In the genomic region with DNA sequence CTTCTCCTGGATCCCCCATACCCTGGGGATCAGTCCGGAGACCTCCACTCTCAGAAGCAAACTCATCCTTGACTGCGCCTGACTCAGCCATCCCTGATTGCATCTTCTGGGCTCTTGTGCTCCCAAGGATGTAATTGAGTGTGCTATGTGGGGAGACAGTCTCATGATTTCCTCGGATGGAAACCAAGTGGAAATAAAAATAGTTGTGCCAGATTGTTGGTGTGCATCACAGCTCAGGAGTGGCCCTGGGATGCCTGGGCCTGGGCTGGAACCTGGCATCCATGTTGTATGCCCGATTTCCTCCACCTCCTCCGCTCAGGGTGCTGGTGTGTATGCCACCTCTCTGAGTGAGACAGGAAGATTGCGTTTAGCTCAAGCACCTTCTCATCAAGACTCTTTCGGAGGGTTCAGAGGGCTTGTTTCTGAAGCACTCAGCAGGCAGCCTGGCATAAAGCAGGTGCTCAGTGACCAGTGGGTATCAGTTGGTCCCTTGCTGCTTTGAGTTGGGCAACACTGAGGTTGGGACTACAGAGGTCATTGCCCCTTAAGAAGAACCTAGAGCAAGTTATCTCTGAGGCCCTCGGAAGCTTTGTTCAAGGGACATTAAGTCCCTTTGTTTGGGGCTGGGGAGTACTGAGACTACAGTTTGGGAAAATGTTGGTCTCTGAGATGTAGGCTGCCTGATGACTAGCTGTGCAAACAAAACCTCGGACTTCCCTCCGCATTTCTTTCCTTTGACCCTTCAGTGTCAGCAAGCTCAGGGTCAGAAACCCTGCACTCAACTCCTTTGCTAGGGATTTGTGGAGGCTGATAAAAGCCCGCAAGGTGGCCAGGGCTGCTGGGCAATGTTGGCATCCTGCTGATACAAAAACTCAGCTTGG, we compare ENCODE assay signal across 1 cellular context.
TF ChIP-seq lines count a peak whose summit lies in the region.

No MANE protein-coding gene starts in this region.

TF ChIP-seq in GM23338, 12 proteins besides CTCF, POLR2A, EP300 and RAD21 (continued from another document):
- TF ChIP-seq, protein P1, sequence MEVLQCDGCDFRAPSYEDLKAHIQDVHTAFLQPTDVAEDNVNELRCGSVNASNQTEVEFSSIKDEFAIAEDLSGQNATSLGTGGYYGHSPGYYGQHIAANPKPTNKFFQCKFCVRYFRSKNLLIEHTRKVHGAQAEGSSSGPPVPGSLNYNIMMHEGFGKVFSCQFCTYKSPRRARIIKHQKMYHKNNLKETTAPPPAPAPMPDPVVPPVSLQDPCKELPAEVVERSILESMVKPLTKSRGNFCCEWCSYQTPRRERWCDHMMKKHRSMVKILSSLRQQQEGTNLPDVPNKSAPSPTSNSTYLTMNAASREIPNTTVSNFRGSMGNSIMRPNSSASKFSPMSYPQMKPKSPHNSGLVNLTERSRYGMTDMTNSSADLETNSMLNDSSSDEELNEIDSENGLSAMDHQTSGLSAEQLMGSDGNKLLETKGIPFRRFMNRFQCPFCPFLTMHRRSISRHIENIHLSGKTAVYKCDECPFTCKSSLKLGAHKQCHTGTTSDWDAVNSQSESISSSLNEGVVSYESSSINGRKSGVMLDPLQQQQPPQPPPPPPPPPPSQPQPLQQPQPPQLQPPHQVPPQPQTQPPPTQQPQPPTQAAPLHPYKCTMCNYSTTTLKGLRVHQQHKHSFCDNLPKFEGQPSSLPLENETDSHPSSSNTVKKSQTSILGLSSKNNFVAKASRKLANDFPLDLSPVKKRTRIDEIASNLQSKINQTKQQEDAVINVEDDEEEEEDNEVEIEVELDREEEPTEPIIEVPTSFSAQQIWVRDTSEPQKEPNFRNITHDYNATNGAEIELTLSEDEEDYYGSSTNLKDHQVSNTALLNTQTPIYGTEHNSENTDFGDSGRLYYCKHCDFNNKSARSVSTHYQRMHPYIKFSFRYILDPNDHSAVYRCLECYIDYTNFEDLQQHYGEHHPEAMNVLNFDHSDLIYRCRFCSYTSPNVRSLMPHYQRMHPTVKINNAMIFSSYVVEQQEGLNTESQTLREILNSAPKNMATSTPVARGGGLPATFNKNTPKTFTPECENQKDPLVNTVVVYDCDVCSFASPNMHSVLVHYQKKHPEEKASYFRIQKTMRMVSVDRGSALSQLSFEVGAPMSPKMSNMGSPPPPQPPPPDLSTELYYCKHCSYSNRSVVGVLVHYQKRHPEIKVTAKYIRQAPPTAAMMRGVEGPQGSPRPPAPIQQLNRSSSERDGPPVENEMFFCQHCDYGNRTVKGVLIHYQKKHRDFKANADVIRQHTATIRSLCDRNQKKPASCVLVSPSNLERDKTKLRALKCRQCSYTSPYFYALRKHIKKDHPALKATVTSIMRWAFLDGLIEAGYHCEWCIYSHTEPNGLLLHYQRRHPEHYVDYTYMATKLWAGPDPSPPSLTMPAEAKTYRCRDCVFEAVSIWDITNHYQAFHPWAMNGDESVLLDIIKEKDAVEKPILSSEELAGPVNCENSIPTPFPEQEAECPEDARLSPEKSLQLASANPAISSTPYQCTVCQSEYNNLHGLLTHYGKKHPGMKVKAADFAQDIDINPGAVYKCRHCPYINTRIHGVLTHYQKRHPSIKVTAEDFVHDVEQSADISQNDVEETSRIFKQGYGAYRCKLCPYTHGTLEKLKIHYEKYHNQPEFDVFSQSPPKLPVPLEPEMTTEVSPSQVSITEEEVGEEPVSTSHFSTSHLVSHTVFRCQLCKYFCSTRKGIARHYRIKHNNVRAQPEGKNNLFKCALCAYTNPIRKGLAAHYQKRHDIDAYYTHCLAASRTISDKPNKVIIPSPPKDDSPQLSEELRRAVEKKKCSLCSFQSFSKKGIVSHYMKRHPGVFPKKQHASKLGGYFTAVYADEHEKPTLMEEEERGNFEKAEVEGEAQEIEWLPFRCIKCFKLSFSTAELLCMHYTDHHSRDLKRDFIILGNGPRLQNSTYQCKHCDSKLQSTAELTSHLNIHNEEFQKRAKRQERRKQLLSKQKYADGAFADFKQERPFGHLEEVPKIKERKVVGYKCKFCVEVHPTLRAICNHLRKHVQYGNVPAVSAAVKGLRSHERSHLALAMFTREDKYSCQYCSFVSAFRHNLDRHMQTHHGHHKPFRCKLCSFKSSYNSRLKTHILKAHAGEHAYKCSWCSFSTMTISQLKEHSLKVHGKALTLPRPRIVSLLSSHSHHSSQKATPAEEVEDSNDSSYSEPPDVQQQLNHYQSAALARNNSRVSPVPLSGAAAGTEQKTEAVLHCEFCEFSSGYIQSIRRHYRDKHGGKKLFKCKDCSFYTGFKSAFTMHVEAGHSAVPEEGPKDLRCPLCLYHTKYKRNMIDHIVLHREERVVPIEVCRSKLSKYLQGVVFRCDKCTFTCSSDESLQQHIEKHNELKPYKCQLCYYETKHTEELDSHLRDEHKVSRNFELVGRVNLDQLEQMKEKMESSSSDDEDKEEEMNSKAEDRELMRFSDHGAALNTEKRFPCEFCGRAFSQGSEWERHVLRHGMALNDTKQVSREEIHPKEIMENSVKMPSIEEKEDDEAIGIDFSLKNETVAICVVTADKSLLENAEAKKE (CRISPR knock-in tag; IDR thresholded peaks at IDR 0.05) = no peak
- TF ChIP-seq STAT1 (IDR thresholded peaks at IDR 0.05; ENCODE audit: unreplicated experiment) (no peak), ZNF114 (CRISPR knock-in tag; IDR thresholded peaks at IDR 0.05) (no peak), EZH2phosphoT487 (IDR thresholded peaks at IDR 0.05; ENCODE audit: unreplicated experiment) (no peak)
